ENCODE assay signal across 11 cellular contexts in the genomic region with DNA sequence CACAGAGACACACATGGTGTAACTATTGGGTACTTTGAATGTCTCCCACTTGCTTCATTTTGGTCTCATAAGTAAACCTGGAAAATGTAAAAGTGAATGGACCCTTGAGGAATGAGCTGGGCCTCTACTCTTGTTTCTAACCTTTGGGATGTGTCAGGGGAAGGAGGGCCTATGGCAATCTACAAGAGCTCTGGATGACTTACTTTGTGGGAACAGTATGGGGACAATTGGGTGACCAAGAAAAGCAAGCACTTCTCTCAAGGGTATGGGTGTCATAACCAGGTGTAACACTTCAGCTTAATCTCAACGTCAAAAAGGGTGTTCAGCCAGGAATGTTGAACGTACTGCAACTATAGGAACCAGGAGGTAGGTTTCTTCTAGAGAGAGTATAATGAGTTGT.
"Had no signal": no experiment of that assay in that cellular context is flagged by ENCODE, and none has a peak within 500 bp of the region (broad histone marks: within the 10 kb centered on the region; RNA-seq: fewer than 3 reads in every experiment).

No MANE protein-coding gene starts in this region.

- FAIRE-seq: H1, H54 had no signal

- H2AFZ ChIP-seq: GM23248, GM23338 had no signal

- H3K4me3 Mint-ChIP-seq: GM23338, H9, HFFc6 had no signal

- ATAC-seq: GM23338, HCT116 had no signal

- H3K9me3 Mint-ChIP-seq: GM23338, H9 had no signal

- DNase-seq: GM23248, GOT3, H7, H9, HCEC 1CT, HFFc6 had no signal

- H3K9ac ChIP-seq: GM23248 had no signal

- H3K4me3 ChIP-seq: GM23248, GM23338, HAP-1 had no signal

- H3K27ac Mint-ChIP-seq: GM23338, HFFc6 had no signal

- H3K4me2 ChIP-seq: GM23338 had no signal

- H3K36me3 ChIP-seq: HAP-1 had no signal

- H3K9me3 ChIP-seq: HAP-1 had no signal

- H3K4me1 ChIP-seq: HAP-1 had no signal

- H3K27ac ChIP-seq: GM23248 had no signal
